ENCODE assay signal across 1 cellular context in genomic region chr1:202213361-202214088, GRCh38.
TF ChIP-seq lines count a peak whose summit lies in the region.

No MANE protein-coding gene starts in this region.

TF ChIP-seq in IMR-90, 13 proteins besides CTCF, POLR2A, EP300 and RAD21:
- no peak for TF ChIP-seq MXI1 (IDR thresholded peaks at IDR 0.05; ENCODE audit: borderline replicate concordance, low read depth, low read length)
- TF ChIP-seq SMC3 (IDR thresholded peaks at IDR 0.05; ENCODE audit: low read depth, low read length) = no peak; the same call in 1 of the 2 replicates
- TF ChIP-seq MAFK (IDR thresholded peaks at IDR 0.05; ENCODE audit: low read depth, low read length) = no peak
- TF ChIP-seq RCOR1 (IDR thresholded peaks at IDR 0.05; ENCODE audit: insufficient replicate concordance, low read length) = no peak
- TF ChIP-seq RFX5 (IDR thresholded peaks at IDR 0.05; ENCODE audit: low read depth, low read length) = no peak
- TF ChIP-seq MAZ (IDR thresholded peaks at IDR 0.05; ENCODE audit: borderline replicate concordance, low read depth, low read length) = no peak
TF ChIP-seq in IMR-90: peak in this region for 0.
